ENCODE assay signal across 1 cellular context in the genomic region with DNA sequence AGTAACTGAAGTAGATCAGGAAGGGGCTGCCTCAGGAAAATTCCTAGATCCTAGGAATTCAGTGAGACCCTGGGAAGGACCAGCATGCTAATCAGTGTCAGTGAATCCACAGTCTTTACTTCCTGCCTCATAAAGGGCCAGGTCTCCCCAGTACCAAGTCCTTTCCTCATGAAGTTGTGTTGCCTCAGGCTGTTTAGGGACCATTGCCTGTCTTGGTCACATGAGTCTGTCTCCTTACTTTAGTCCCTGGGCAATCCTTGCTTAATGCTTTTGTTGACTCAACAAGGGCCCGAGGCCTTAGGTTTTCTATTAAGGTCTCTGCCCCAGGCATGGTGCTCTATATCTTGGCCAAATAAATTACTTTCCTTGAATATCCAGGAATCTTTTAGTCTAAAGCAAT.
TF ChIP-seq lines count a peak whose summit lies in the region.

No MANE protein-coding gene starts in this region.

TF ChIP-seq in IMR-90, 13 proteins besides CTCF, POLR2A, EP300 and RAD21:
- TF ChIP-seq ELK1 (IDR thresholded peaks at IDR 0.05; ENCODE audit: borderline replicate concordance, low read depth, low read length) (no peak), BHLHE40 (IDR thresholded peaks at IDR 0.05; ENCODE audit: low read depth, low read length) (no peak), RFX5 (IDR thresholded peaks at IDR 0.05; ENCODE audit: low read depth, low read length) (no peak), MXI1 (IDR thresholded peaks at IDR 0.05; ENCODE audit: borderline replicate concordance, low read depth, low read length) (no peak), NFE2L2 (IDR thresholded peaks at IDR 0.05; ENCODE audit: low read depth, low read length) (no peak), MAFK (IDR thresholded peaks at IDR 0.05; ENCODE audit: low read depth, low read length) (no peak), MAZ (IDR thresholded peaks at IDR 0.05; ENCODE audit: borderline replicate concordance, low read depth, low read length) (no peak), CHD1 (IDR thresholded peaks at IDR 0.05; ENCODE audit: low read depth, low read length) (no peak)
